ENCODE assay signal across 8 cellular contexts in genomic region chr6:100880149-100880900, GRCh38. TPM values are rescaled to one million over a fixed set of nuclear protein-coding genes. Genes with fewer than 3 reads are reported as not detected.
DNase-seq lines count a peak whose midpoint lies in the region; ATAC-seq and TF ChIP-seq lines count a peak whose summit lies in the region.

No MANE protein-coding gene starts in this region.

- no peaks in the 10 kb centered on the region for H3K9me3 ChIP-seq in mucosa of descending colon

- H3K4me3 ChIP-seq in NB4 (ENCODE audit: low read depth, low read length) (peak overlapping the region; percentile 94), cardiac fibroblast (replicated peaks in 1 of 2; ENCODE audit: low read depth in 2 of 2, low read length in 2 of 2) (peak overlapping the region; percentile 84 to 88), mucosa of descending colon (peak overlapping the region; percentile 42)

- intact Hi-C loops in mucosa of descending colon (cut with DNase I, micrococcal nuclease): no loop called here

- ATAC-seq in mucosa of descending colon: no peak
- no peak for ATAC-seq in HG03521 (IDR thresholded peaks at IDR 0.05; ENCODE audit: unreplicated experiment)
- no peak for ATAC-seq in GM21367 (IDR thresholded peaks at IDR 0.05; ENCODE audit: unreplicated experiment)
- ATAC-seq in left lobe of liver: no peak

- peak; percentile 17 for DNase-seq in GM03348 (ENCODE audit: low spot score)
- DNase-seq in NB4 (ENCODE audit: low read depth): peak; percentile 58
- DNase-seq in cardiac fibroblast (ENCODE audit: low read depth in 2 of 2): peak in 1 of 2 donors; percentile 64
- DNase-seq in mucosa of descending colon: peak in 1 of 3 donors; percentile 17
- no peak for DNase-seq in left lobe of liver (ENCODE audit: low spot score)
- DNase-seq in cerebellum (ENCODE audit: low spot score): no peak

- H3K36me3 ChIP-seq in mucosa of descending colon (ENCODE audit: low read depth): no peaks in the 10 kb centered on the region

- no peaks in the 10 kb centered on the region for H3K4me1 ChIP-seq in mucosa of descending colon (ENCODE audit: low read depth)

- TF ChIP-seq POLR2A in NB4 (IDR thresholded peaks at IDR 0.05; ENCODE audit: extremely low read depth, insufficient read length): no peak

- TF ChIP-seq CTCF in NB4 (IDR thresholded peaks at IDR 0.05; ENCODE audit: low read depth, low read length): no peak
- no peak for TF ChIP-seq CTCF in cardiac fibroblast (IDR thresholded peaks at IDR 0.05; ENCODE audit: low read depth, low read length)
- no peak for TF ChIP-seq CTCF in mucosa of descending colon (IDR thresholded peaks at IDR 0.05)

RNA-seq across cellular contexts. Expression of gene ASCC3, which starts 0.8 kb away (rescaled TPM):
- total RNA-seq in mucosa of descending colon (10 to 100 TPM; 24.6 to 28.5 (median 27.8) TPM), left lobe of liver (15.3 TPM), cerebellum (41.6 TPM)

Comparison
In these comparisons a context has a peak if more than half of its experiments do, and no peak if none do; other contexts are left out.
1. DNase-seq: peak in GM03348 (single experiment) and NB4 (single experiment); none in left lobe of liver (single experiment) and cerebellum (single experiment).
2. H3K4me3 ChIP-seq: peak in every context shown above with its lines; median percentile 94 in NB4; 86 in cardiac fibroblast; 42 in mucosa of descending colon.